ENCODE assay signal across 1 cellular context in the genomic region with DNA sequence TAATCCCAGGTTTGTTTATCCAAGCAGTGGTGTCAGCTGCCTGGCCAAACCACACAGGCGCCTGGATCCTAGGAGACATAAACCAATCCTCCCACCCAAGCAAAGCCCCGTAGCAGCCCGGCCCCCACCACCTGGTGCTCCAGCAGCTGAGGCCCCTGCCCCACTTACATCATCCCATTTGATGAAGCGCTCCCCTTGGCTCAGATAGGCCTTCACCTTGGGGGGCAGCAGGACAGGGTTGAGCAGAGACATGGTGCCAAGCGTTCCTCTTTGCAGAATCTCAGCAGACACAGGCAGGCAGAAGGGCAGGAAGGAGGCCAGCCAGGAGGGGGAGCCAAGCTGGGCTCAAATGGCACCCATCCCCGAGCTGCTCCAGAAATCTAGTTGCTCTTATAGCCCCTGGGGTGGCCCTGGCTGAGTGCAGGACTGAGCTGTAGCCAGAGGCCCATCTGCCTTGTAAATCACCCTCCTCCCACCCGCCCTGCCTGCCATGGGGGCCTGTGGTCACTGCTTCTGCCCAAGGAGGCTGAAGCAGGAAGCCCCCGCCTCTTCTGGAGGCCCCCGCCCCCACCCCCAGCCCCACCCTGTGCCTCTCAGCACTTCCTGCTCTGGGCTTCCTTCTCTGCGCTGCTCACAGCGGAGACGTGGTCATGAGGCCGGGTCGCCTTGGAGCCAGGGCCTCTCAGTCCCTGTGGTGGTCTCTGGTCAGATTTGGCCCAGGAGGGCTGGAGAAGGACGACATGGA.
TF ChIP-seq lines count a peak whose summit lies in the region.

Gene PLCB2, minus strand, starts transcription at position 515 of the 745 bp plus-strand sequence. Its CDS starts 263 bp downstream, at position 252.

TF ChIP-seq in WTC11, 78 proteins besides CTCF, POLR2A, EP300 and RAD21 (continued from another document):
- TF ChIP-seq, protein P1, sequence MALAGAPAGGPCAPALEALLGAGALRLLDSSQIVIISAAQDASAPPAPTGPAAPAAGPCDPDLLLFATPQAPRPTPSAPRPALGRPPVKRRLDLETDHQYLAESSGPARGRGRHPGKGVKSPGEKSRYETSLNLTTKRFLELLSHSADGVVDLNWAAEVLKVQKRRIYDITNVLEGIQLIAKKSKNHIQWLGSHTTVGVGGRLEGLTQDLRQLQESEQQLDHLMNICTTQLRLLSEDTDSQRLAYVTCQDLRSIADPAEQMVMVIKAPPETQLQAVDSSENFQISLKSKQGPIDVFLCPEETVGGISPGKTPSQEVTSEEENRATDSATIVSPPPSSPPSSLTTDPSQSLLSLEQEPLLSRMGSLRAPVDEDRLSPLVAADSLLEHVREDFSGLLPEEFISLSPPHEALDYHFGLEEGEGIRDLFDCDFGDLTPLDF (CRISPR knock-in tag; IDR thresholded peaks at IDR 0.05), result no peak
- TF ChIP-seq, protein P2, sequence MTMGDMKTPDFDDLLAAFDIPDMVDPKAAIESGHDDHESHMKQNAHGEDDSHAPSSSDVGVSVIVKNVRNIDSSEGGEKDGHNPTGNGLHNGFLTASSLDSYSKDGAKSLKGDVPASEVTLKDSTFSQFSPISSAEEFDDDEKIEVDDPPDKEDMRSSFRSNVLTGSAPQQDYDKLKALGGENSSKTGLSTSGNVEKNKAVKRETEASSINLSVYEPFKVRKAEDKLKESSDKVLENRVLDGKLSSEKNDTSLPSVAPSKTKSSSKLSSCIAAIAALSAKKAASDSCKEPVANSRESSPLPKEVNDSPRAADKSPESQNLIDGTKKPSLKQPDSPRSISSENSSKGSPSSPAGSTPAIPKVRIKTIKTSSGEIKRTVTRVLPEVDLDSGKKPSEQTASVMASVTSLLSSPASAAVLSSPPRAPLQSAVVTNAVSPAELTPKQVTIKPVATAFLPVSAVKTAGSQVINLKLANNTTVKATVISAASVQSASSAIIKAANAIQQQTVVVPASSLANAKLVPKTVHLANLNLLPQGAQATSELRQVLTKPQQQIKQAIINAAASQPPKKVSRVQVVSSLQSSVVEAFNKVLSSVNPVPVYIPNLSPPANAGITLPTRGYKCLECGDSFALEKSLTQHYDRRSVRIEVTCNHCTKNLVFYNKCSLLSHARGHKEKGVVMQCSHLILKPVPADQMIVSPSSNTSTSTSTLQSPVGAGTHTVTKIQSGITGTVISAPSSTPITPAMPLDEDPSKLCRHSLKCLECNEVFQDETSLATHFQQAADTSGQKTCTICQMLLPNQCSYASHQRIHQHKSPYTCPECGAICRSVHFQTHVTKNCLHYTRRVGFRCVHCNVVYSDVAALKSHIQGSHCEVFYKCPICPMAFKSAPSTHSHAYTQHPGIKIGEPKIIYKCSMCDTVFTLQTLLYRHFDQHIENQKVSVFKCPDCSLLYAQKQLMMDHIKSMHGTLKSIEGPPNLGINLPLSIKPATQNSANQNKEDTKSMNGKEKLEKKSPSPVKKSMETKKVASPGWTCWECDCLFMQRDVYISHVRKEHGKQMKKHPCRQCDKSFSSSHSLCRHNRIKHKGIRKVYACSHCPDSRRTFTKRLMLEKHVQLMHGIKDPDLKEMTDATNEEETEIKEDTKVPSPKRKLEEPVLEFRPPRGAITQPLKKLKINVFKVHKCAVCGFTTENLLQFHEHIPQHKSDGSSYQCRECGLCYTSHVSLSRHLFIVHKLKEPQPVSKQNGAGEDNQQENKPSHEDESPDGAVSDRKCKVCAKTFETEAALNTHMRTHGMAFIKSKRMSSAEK (CRISPR knock-in tag; IDR thresholded peaks at IDR 0.05; ENCODE audit: borderline replicate concordance), result no peak
- TF ChIP-seq ZNF423 (CRISPR knock-in tag; IDR thresholded peaks at IDR 0.05) (peak; percentile 66), PREB (CRISPR knock-in tag; IDR thresholded peaks at IDR 0.05; ENCODE audit: borderline replicate concordance) (no peak), SMAD4 (CRISPR knock-in tag; IDR thresholded peaks at IDR 0.05) (no peak), EMX1 (CRISPR knock-in tag; IDR thresholded peaks at IDR 0.05) (no peak), ZNF671 (CRISPR knock-in tag; IDR thresholded peaks at IDR 0.05) (no peak), NFATC4 (CRISPR knock-in tag; IDR thresholded peaks at IDR 0.05) (no peak)
- TF ChIP-seq, protein P3, sequence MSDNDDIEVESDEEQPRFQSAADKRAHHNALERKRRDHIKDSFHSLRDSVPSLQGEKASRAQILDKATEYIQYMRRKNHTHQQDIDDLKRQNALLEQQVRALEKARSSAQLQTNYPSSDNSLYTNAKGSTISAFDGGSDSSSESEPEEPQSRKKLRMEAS (CRISPR knock-in tag; IDR thresholded peaks at IDR 0.05), result peak; percentile 35; the same call in 1 of the 2 replicates
- TF ChIP-seq, protein P4, sequence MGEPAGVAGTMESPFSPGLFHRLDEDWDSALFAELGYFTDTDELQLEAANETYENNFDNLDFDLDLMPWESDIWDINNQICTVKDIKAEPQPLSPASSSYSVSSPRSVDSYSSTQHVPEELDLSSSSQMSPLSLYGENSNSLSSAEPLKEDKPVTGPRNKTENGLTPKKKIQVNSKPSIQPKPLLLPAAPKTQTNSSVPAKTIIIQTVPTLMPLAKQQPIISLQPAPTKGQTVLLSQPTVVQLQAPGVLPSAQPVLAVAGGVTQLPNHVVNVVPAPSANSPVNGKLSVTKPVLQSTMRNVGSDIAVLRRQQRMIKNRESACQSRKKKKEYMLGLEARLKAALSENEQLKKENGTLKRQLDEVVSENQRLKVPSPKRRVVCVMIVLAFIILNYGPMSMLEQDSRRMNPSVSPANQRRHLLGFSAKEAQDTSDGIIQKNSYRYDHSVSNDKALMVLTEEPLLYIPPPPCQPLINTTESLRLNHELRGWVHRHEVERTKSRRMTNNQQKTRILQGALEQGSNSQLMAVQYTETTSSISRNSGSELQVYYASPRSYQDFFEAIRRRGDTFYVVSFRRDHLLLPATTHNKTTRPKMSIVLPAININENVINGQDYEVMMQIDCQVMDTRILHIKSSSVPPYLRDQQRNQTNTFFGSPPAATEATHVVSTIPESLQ (CRISPR knock-in tag; IDR thresholded peaks at IDR 0.05), result no peak
TF ChIP-seq in WTC11: peak in this region for 4.
